In the genomic region with DNA sequence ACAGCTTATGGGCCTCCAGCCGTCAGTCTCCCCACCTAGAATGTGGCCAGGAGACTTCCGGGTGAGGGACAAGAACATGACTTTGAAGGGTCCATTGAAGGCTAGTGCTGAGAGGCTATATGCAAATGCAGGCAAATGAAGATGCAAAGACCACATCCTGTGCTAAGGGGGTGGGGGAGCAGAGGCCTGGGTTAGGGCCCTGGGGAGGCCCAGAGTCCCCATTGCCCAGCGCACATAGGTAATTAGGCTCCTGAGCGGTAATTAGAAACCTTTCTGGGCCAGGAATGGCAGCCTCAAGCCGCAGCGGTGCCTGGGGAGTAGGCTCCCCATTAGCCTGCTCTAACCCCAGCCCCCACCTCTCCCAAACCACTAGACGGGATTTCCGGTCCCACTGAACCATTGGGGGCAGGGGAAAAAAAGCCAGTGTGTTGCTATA, we compare ENCODE assay signal across 8 cellular contexts. TPM values are rescaled to one million over a fixed set of nuclear protein-coding genes. Genes with fewer than 3 reads are reported as not detected.
DNase-seq lines count a peak whose midpoint lies in the region; ATAC-seq and TF ChIP-seq lines count a peak whose summit lies in the region.

No MANE protein-coding gene starts in this region.

- TF ChIP-seq CTCF in DOHH2 (IDR thresholded peaks at IDR 0.05; ENCODE audit: low read depth, low read length, poor library complexity, severe bottlenecking) = no peak
- no peak for TF ChIP-seq CTCF in brain microvascular endothelial cell (IDR thresholded peaks at IDR 0.05; ENCODE audit: low read depth, low read length, missing control alignments)

- peak overlapping the region; percentile 98 for H3K4me3 ChIP-seq in DOHH2 (ENCODE audit: low read length)
- no peak overlapping the region for H3K4me3 ChIP-seq in brain microvascular endothelial cell (ENCODE audit: low read depth, low read length)

- peak; percentile 37 to 50 for DNase-seq in NOMO-1 (lab: John Stamatoyannopoulos, UW; ENCODE audit: unreplicated experiment in 2 of 2)
- DNase-seq in central memory CD4-positive, alpha-beta T cell = peak; percentile 70
- DNase-seq in stimulated activated naive CD4-positive, alpha-beta T cell (lab: John Stamatoyannopoulos, UW) = peak; percentile 34 to 84 (median 62)
- no peak for DNase-seq in posterior vena cava (ENCODE audit: low spot score)
- no peak for DNase-seq in brain microvascular endothelial cell

- H3K9me2 ChIP-seq in DOHH2 (replicated peaks; ENCODE audit: control insufficient read depth, low read length) = no peaks in the 10 kb centered on the region

- H4K20me1 ChIP-seq in DOHH2 (ENCODE audit: control insufficient read depth, insufficient read depth, low read depth, low read length) = peaks cover 21% of the 10 kb centered on the region

- H3K27ac ChIP-seq in DOHH2 (ENCODE audit: low read depth, low read length) = peak overlapping the region; percentile 99
- H3K27ac ChIP-seq in brain microvascular endothelial cell = no peak overlapping the region

- H3K9me3 ChIP-seq in DOHH2 (ENCODE audit: control insufficient read depth, insufficient read depth, low read length) = no peaks in the 10 kb centered on the region

- no peaks in the 10 kb centered on the region for H3K27me3 ChIP-seq in DOHH2 (ENCODE audit: control insufficient read depth, low read length)
- no peaks in the 10 kb centered on the region for H3K27me3 ChIP-seq in brain microvascular endothelial cell (replicated peaks)

- intact Hi-C loops in posterior vena cava (cut with DNase I) = no loop called here

- in situ Hi-C loops in brain microvascular endothelial cell (cut with HindIII; ENCODE audit: low pct_ligation_motif_present, low sequenced_read_pairs) = no loop called here

- H3F3A ChIP-seq in DOHH2 (ENCODE audit: control insufficient read depth, insufficient read depth) = peaks cover 62% of the 10 kb centered on the region

- H3K4me1 ChIP-seq in DOHH2 (ENCODE audit: control insufficient read depth, low read length) = peaks cover 98% of the 10 kb centered on the region

- H3K79me2 ChIP-seq in DOHH2 (ENCODE audit: control insufficient read depth, low read length) = peaks cover 92% of the 10 kb centered on the region

- H3K4me2 ChIP-seq in DOHH2 (ENCODE audit: low read length) = peak overlapping the region; percentile 100

- H3K36me3 ChIP-seq in DOHH2 (ENCODE audit: control insufficient read depth, low read length) (peaks cover 87% of the 10 kb centered on the region), brain microvascular endothelial cell (replicated peaks) (no peaks in the 10 kb centered on the region)

- peak; percentile 27 for ATAC-seq in GM21381 (IDR thresholded peaks at IDR 0.05; ENCODE audit: unreplicated experiment)
- no peak for ATAC-seq in HG02973 (IDR thresholded peaks at IDR 0.05; ENCODE audit: unreplicated experiment)

RNA-seq across cellular contexts. Expression of a gene that starts 6.9 kb away (rescaled TPM):
- total RNA-seq in posterior vena cava = 10 to 100 TPM; 29.6 to 31.8 TPM

RNA-seq across cellular contexts. Expression of a gene that starts 23.9 kb away (rescaled TPM):
- not detected for total RNA-seq in posterior vena cava

RNA-seq across cellular contexts. Expression of a gene that starts 37.7 kb away (rescaled TPM):
- not detected for total RNA-seq in posterior vena cava

RNA-seq across cellular contexts. Expression of a gene that starts 40.1 kb away (rescaled TPM):
- not detected for total RNA-seq in posterior vena cava

RNA-seq across cellular contexts. Expression of a gene that starts 54.2 kb away (rescaled TPM):
- total RNA-seq in posterior vena cava = 10 to 100 TPM; 19.1 to 21.8 TPM

Comparison
In these comparisons a context has a peak if more than half of its experiments do, and no peak if none do; other contexts are left out.
1. DNase-seq: peak in NOMO-1 (2 of 2), central memory CD4-positive, alpha-beta T cell (single experiment) and stimulated activated naive CD4-positive, alpha-beta T cell (6 of 6); none in posterior vena cava (single experiment) and brain microvascular endothelial cell (single experiment).